In the genomic region with DNA sequence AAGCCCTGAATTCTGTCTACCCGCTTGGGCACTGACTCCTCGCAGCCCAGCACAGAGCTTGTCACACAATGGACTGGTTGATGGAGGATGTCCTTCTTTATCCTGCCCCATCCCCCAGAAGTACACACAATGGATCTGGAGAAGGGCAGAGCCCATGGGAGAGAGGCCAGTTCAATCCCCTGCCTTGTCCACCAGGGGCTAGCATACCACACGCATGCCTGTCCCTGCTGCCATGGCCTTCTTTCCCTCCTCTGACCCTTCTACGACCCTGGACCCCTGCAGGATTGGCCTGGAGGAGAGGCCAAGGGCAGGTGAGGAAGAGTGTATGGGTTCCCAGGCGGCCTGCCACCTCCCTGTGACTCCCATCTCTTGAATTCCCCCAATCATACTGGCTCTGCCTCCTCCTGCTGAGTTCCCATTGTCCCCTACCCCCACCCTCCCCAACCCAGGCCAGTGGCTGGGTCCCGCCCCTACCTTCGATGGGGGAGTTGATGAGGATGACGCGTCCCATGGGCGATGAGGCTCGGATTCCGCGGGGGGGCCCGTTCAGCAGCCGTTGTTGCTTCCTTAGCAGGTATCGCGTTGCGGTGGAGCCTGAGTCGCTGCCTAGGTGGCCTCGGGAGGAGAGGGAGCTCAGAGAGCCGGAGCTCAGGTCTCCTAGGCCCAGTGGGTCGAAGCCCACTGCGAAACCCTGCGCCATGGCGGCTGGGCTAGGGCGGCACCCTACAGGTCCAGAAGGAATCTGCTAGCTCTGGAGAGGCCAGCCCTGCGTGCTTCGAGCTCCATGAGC, we compare ENCODE assay signal across 16 cellular contexts. TPM values are rescaled to one million over a fixed set of nuclear protein-coding genes. Genes with fewer than 3 reads are reported as not detected.
DNase-seq lines count a peak whose midpoint lies in the region; ATAC-seq and TF ChIP-seq lines count a peak whose summit lies in the region.
"Had no signal": no experiment of that assay in that cellular context is flagged by ENCODE, and none has a peak within 500 bp of the region (broad histone marks: within the 10 kb centered on the region; RNA-seq: fewer than 3 reads in every experiment).

No MANE protein-coding gene starts in this region.

- H3K4me1 Mint-ChIP-seq in HFFc6 (ENCODE audit: low read depth): peaks cover 34% of the 10 kb centered on the region
- H3K4me1 Mint-ChIP-seq in central memory CD8-positive, alpha-beta T cell: peaks cover 29% of the 10 kb centered on the region

- H3K9ac ChIP-seq in DND-41 (ENCODE audit: low read depth, low read length) (no peak overlapping the region), mesenchymal stem cell (ENCODE audit: low read length) (no peak overlapping the region)
- H3K9ac ChIP-seq: KMS-11 had no signal

- 83% methylated on average over 26 of the region's 28 CpGs for WGBS in mesenchymal stem cell

- no peak overlapping the region for H3K14ac ChIP-seq in mesenchymal stem cell (ENCODE audit: low read length in 2 of 2)

- H3K18ac ChIP-seq in mesenchymal stem cell (ENCODE audit: low read depth in 1 of 2, low read length in 2 of 2): no peak overlapping the region

- H4K20me1 ChIP-seq in DND-41 (ENCODE audit: insufficient read depth, low read length): peaks cover 16% of the 10 kb centered on the region

- no peak overlapping the region for H3K23ac ChIP-seq in mesenchymal stem cell (ENCODE audit: low read length in 2 of 2)

- TF ChIP-seq CTCF in DND-41 (IDR thresholded peaks at IDR 0.05; ENCODE audit: borderline replicate concordance, extremely low read depth, low read length, poor library complexity, severe bottlenecking) (no peak), HFFc6 (IDR thresholded peaks at IDR 0.05) (peak; percentile 55)

- no peak overlapping the region for H2BK5ac ChIP-seq in mesenchymal stem cell (ENCODE audit: low read depth, low read length, poor library complexity, severe bottlenecking)

- H4K91ac ChIP-seq in mesenchymal stem cell (ENCODE audit: low read length): no peak overlapping the region

- 0 out of 2 replicates have a peak, but pooled peaks cover 5% of the 10 kb centered on the region for H3K36me3 Mint-ChIP-seq in HFFc6 (ENCODE audit: low read depth)
- H3K36me3 Mint-ChIP-seq in central memory CD8-positive, alpha-beta T cell (ENCODE audit: insufficient read depth): peaks cover 8% of the 10 kb centered on the region
- H3K36me3 Mint-ChIP-seq: activated naive CD4-positive, alpha-beta T cell treated with anti-CD3 and anti-CD28 coated beads, Interleukin-2, amount 50 U/mL, for 72 hours had no signal

- H3K4me1 ChIP-seq in DND-41 (ENCODE audit: insufficient read depth, low read length): peaks cover 32% of the 10 kb centered on the region
- H3K4me1 ChIP-seq in mesenchymal stem cell (ENCODE audit: control insufficient read depth, insufficient read depth, low read depth, low read length): peaks cover 24% of the 10 kb centered on the region

- H3K27ac ChIP-seq in DND-41 (ENCODE audit: low read length): no peak overlapping the region
- no peak overlapping the region for H3K27ac ChIP-seq in mesenchymal stem cell (ENCODE audit: low read length, poor library complexity, severe bottlenecking)
- H3K27ac ChIP-seq: KMS-11, psoas muscle had no signal

- no peaks in the 10 kb centered on the region for H3K36me3 ChIP-seq in DND-41 (ENCODE audit: insufficient read depth, low read length)
- H3K36me3 ChIP-seq in mesenchymal stem cell (ENCODE audit: control insufficient read depth in 1 of 2, insufficient read depth in 2 of 2, low read depth in 1 of 2, low read length in 2 of 2): peaks cover 3 to 4% of the 10 kb centered on the region in 2 experiments

- H2AFZ ChIP-seq in DND-41 (ENCODE audit: low read depth, low read length): no peak overlapping the region
- no peak overlapping the region for H2AFZ ChIP-seq in mesenchymal stem cell (ENCODE audit: low read depth, low read length)

- H3K4ac ChIP-seq in mesenchymal stem cell (ENCODE audit: low read depth in 1 of 2, low read length in 2 of 2): no peak overlapping the region

- ATAC-seq in DND-41 (ENCODE audit: insufficient read depth, low read depth) (no peak), GM19463 (IDR thresholded peaks at IDR 0.05; ENCODE audit: unreplicated experiment) (no peak)
- ATAC-seq in central memory CD8-positive, alpha-beta T cell (replicated peaks; ENCODE audit: extremely low read depth, poor library complexity, severe bottlenecking): no peak
- ATAC-seq: activated naive CD4-positive, alpha-beta T cell treated with anti-CD3 and anti-CD28 coated beads, Interleukin-2, amount 50 U/mL, for 72 hours; psoas muscle had no signal

- no peak overlapping the region for H4K8ac ChIP-seq in mesenchymal stem cell (ENCODE audit: low read length)

- DNase-seq in DND-41 (no peak), HFFc6 (no peak), mesenchymal stem cell (no peak), SW 1271 (lab: John Stamatoyannopoulos, UW) (no peak)
- no peak for DNase-seq in central memory CD8-positive, alpha-beta T cell (ENCODE audit: low spot score in 2 of 2)
- DNase-seq in stimulated activated CD4-positive, alpha-beta T cell treated with anti-CD3 and anti-CD28 coated beads, Interleukin-4, amount 100 ng/mL, for 4 hours: no peak
- DNase-seq: activated CD8-positive, alpha-beta memory T cell treated with anti-CD3 and anti-CD28 coated beads for 24 hours; dermis blood vessel endothelial cell; midbrain; NCI-H1930; T-helper 9 cell had no signal

- H3K79me1 ChIP-seq in mesenchymal stem cell (replicated peaks; ENCODE audit: low read length, poor library complexity, severe bottlenecking): peaks cover 4% of the 10 kb centered on the region

- H2BK120ac ChIP-seq in mesenchymal stem cell (ENCODE audit: low read depth, low read length): no peak overlapping the region

- no peaks in the 10 kb centered on the region for H3K79me2 ChIP-seq in DND-41 (ENCODE audit: insufficient read depth, low read length)

- H3K27ac Mint-ChIP-seq in HFFc6: no peak overlapping the region
- no peak overlapping the region for H3K27ac Mint-ChIP-seq in central memory CD8-positive, alpha-beta T cell (ENCODE audit: low read depth)
- H3K27ac Mint-ChIP-seq: activated naive CD4-positive, alpha-beta T cell treated with anti-CD3 and anti-CD28 coated beads, Interleukin-2, amount 50 U/mL, for 72 hours; stimulated activated naive CD8-positive, alpha-beta T cell treated with anti-CD3 and anti-CD28 coated beads, Interleukin-15, Interleukin-2, amounts not matched to agents 100 ng/mL and 50 ng/mL, for 24 hours had no signal

- H3K4me2 ChIP-seq in DND-41 (ENCODE audit: insufficient read depth, low read length): peak overlapping the region; percentile 93; the same call in 1 of the 2 replicates
- no peak overlapping the region for H3K4me2 ChIP-seq in mesenchymal stem cell (ENCODE audit: low read length, poor library complexity, severe bottlenecking)

- H2BK12ac ChIP-seq in mesenchymal stem cell (ENCODE audit: low read length in 2 of 2): no peak overlapping the region

- H3K9me3 ChIP-seq in DND-41 (ENCODE audit: insufficient read depth, low read length, severe bottlenecking): no peaks in the 10 kb centered on the region
- H3K9me3 ChIP-seq in mesenchymal stem cell (ENCODE audit: control insufficient read depth, low read length): no peaks in the 10 kb centered on the region
- H3K9me3 ChIP-seq: psoas muscle had no signal

- H3K9me3 Mint-ChIP-seq in HFFc6: no peaks in the 10 kb centered on the region
- H3K9me3 Mint-ChIP-seq in central memory CD8-positive, alpha-beta T cell: no peaks in the 10 kb centered on the region
- H3K9me3 Mint-ChIP-seq: activated naive CD4-positive, alpha-beta T cell treated with anti-CD3 and anti-CD28 coated beads, Interleukin-2, amount 50 U/mL, for 72 hours; stimulated activated naive CD8-positive, alpha-beta T cell treated with anti-CD3 and anti-CD28 coated beads, Interleukin-15, Interleukin-2, amounts not matched to agents 100 ng/mL and 50 ng/mL, for 24 hours had no signal

- H3K4me3 Mint-ChIP-seq in HFFc6: no peak overlapping the region
- peak overlapping the region; percentile 83 for H3K4me3 Mint-ChIP-seq in central memory CD8-positive, alpha-beta T cell

- peaks cover 14% of the 10 kb centered on the region for H3K27me3 ChIP-seq in DND-41 (ENCODE audit: insufficient read depth, low read length, poor library complexity)
- H3K27me3 ChIP-seq in mesenchymal stem cell (ENCODE audit: control insufficient read depth in 1 of 2, insufficient read depth in 1 of 2, low read length in 2 of 2): peaks cover 0 to 14% of the 10 kb centered on the region in 2 experiments

- H2BK15ac ChIP-seq in mesenchymal stem cell (ENCODE audit: low read depth, poor library complexity, severe bottlenecking): peak overlapping the region; percentile 85

- H3K27me3 Mint-ChIP-seq in HFFc6 (ENCODE audit: insufficient read depth): peaks cover 10% of the 10 kb centered on the region
- peaks cover 14% of the 10 kb centered on the region for H3K27me3 Mint-ChIP-seq in central memory CD8-positive, alpha-beta T cell
- H3K27me3 Mint-ChIP-seq: stimulated activated naive CD8-positive, alpha-beta T cell treated with anti-CD3 and anti-CD28 coated beads, Interleukin-15, Interleukin-2, amounts not matched to agents 100 ng/mL and 50 ng/mL, for 24 hours had no signal

- no peak overlapping the region for H2AK5ac ChIP-seq in mesenchymal stem cell (ENCODE audit: low read length, severe bottlenecking)

- H3K4me3 ChIP-seq in DND-41 (ENCODE audit: low read depth in 1 of 2, low read length in 2 of 2) (no peak overlapping the region), mesenchymal stem cell (ENCODE audit: insufficient read depth in 1 of 2, low read depth in 1 of 2, low read length in 2 of 2) (no peak overlapping the region)

RNA-seq across cellular contexts. Expression of a gene that starts 1.2 kb away (rescaled TPM):
- 1 to 10 TPM; 1.1 to 1.9 (median 1.2) TPM for total RNA-seq in HFFc6 (2021; fragmentation: NEBNext Ultra II Directional; extraction: Animal tissue kit (Norgen Biotek cat#: 25700))
- 1.3 TPM for polyA plus RNA-seq in mesenchymal stem cell (2013, experiment 1 of 2)
- 1.0 TPM for polyA plus RNA-seq in mesenchymal stem cell (2013, experiment 2 of 2)

RNA-seq across cellular contexts. Expression of a gene that starts 1.3 kb away (rescaled TPM):
- total RNA-seq in HFFc6 (2021; fragmentation: NEBNext Ultra II Directional; extraction: Animal tissue kit (Norgen Biotek cat#: 25700)): 10 to 100 TPM; 44.1 to 57.4 (median 50.5) TPM
- 99.8 TPM for polyA plus RNA-seq in mesenchymal stem cell (2013, experiment 1 of 2)
- 93.2 TPM for polyA plus RNA-seq in mesenchymal stem cell (2013, experiment 2 of 2)

RNA-seq across cellular contexts. Expression of a gene that starts 30.1 kb away (rescaled TPM):
- total RNA-seq in HFFc6 (2021; fragmentation: NEBNext Ultra II Directional; extraction: Animal tissue kit (Norgen Biotek cat#: 25700)): 10 to 100 TPM; 66.8 to 80.5 (median 74.6) TPM
- polyA plus RNA-seq in mesenchymal stem cell (2013, experiment 1 of 2): 89.8 TPM
- polyA plus RNA-seq in mesenchymal stem cell (2013, experiment 2 of 2): 87.3 TPM

RNA-seq across cellular contexts. Expression of a gene that starts 32.1 kb away (rescaled TPM):
- 10 to 100 TPM; 14.5 to 21.1 (median 19.9) TPM for total RNA-seq in HFFc6 (2021; fragmentation: NEBNext Ultra II Directional; extraction: Animal tissue kit (Norgen Biotek cat#: 25700))
- 4.4 TPM for polyA plus RNA-seq in mesenchymal stem cell (2013, experiment 1 of 2)
- polyA plus RNA-seq in mesenchymal stem cell (2013, experiment 2 of 2): 3.9 TPM

RNA-seq across cellular contexts. Expression of a gene that starts 42.4 kb away (rescaled TPM):
- total RNA-seq in HFFc6 (2021; fragmentation: NEBNext Ultra II Directional; extraction: Animal tissue kit (Norgen Biotek cat#: 25700)): 1 to 10 TPM; 5.7 to 9.5 (median 7.0) TPM
- 2.6 TPM for polyA plus RNA-seq in mesenchymal stem cell (2013, experiment 1 of 2)
- polyA plus RNA-seq in mesenchymal stem cell (2013, experiment 2 of 2): 2.5 TPM
